Comparison of ENCODE assay signal across 15 cellular contexts in the genomic region with DNA sequence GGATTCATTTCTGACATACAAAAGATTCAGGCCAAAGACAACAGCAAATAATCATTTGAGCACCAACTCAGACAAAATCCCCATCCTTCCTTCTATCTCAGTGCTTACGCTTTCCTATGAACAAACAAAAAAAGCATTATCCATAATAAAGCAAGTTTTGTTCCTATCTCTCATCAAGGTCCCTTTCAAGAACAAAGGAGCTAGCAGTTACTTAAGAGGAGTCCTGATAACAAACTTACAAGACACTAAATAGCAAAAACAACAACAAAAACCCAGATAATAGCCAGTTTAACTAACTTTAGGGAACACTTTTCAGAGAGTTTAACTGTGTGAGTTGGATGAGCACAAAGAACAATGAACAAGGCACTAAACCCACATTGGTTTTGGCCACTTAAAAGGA.
"Had no signal": no experiment of that assay in that cellular context is flagged by ENCODE, and none has a peak within 500 bp of the region (broad histone marks: within the 10 kb centered on the region; RNA-seq: fewer than 3 reads in every experiment).

No MANE protein-coding gene starts in this region.

- DNase-seq: activated CD4-positive, alpha-beta T cell treated with anti-CD3 and anti-CD28 coated beads, Interleukin-2, amount 10 ng/mL, durations not matched to agents 7 days and 5 days; activated CD4-positive, CD25-positive, alpha-beta regulatory T cell; activated CD8-positive, alpha-beta memory T cell treated with anti-CD3 and anti-CD28 coated beads for 24 hours; activated naive CD8-positive, alpha-beta T cell treated with anti-CD3 and anti-CD28 coated beads, Interleukin-2, amount 10 ng/mL, durations not matched to agents 7 days and 5 days; dermis blood vessel endothelial cell; hypothalamus; nephron progenitor cell; sigmoid colon; spleen; SW 1271 had no signal

- H3K9me3 ChIP-seq: ascending aorta, breast epithelium, esophagus muscularis mucosa, sigmoid colon had no signal

- H3K4me1 ChIP-seq: ascending aorta, breast epithelium had no signal

- H3K27ac Mint-ChIP-seq: activated CD4-positive, alpha-beta T cell treated with anti-CD3 and anti-CD28 coated beads, Interleukin-2, amount 10 ng/mL, durations not matched to agents 7 days and 5 days; activated naive CD8-positive, alpha-beta T cell treated with anti-CD3 and anti-CD28 coated beads, Interleukin-2, amount 10 ng/mL, durations not matched to agents 7 days and 5 days; activated T-helper 1 cell treated with anti-CD3 and anti-CD28 coated beads, Interleukin-12 subunit alpha, Interleukin-12 subunit beta, Interleukin-2, Interleukin-4 antibody, amounts not matched to agents 30 ng/mL and 10 ng/mL and 1 ng/mL, durations not matched to agents 14 hours and 24 hours and 36 hours; nephron progenitor cell; stimulated activated naive CD8-positive, alpha-beta T cell treated with anti-CD3 and anti-CD28 coated beads, Interleukin-15, Interleukin-2, amounts not matched to agents 100 ng/mL and 50 ng/mL, for 24 hours had no signal

- H3K9me3 Mint-ChIP-seq: activated CD4-positive, alpha-beta T cell treated with anti-CD3 and anti-CD28 coated beads, Interleukin-2, amount 10 ng/mL, durations not matched to agents 7 days and 5 days; activated T-helper 1 cell treated with anti-CD3 and anti-CD28 coated beads, Interleukin-12 subunit alpha, Interleukin-12 subunit beta, Interleukin-2, Interleukin-4 antibody, amounts not matched to agents 30 ng/mL and 10 ng/mL and 1 ng/mL, durations not matched to agents 14 hours and 24 hours and 36 hours; stimulated activated naive CD8-positive, alpha-beta T cell treated with anti-CD3 and anti-CD28 coated beads, Interleukin-15, Interleukin-2, amounts not matched to agents 100 ng/mL and 50 ng/mL, for 24 hours had no signal

- H3K4me3 Mint-ChIP-seq: activated CD4-positive, alpha-beta T cell treated with anti-CD3 and anti-CD28 coated beads, Interleukin-2, amount 10 ng/mL, durations not matched to agents 7 days and 5 days; activated naive CD8-positive, alpha-beta T cell treated with anti-CD3 and anti-CD28 coated beads, Interleukin-2, amount 10 ng/mL, durations not matched to agents 7 days and 5 days; activated T-helper 1 cell treated with anti-CD3 and anti-CD28 coated beads, Interleukin-12 subunit alpha, Interleukin-12 subunit beta, Interleukin-2, Interleukin-4 antibody, amounts not matched to agents 30 ng/mL and 10 ng/mL and 1 ng/mL, durations not matched to agents 14 hours and 24 hours and 36 hours; nephron progenitor cell; stimulated activated naive CD8-positive, alpha-beta T cell treated with anti-CD3 and anti-CD28 coated beads, Interleukin-15, Interleukin-2, amounts not matched to agents 100 ng/mL and 50 ng/mL, for 24 hours had no signal

- H3K27me3 ChIP-seq: ascending aorta, breast epithelium, esophagus muscularis mucosa, sigmoid colon, spleen had no signal

- H3K36me3 Mint-ChIP-seq: activated naive CD8-positive, alpha-beta T cell treated with anti-CD3 and anti-CD28 coated beads, Interleukin-2, amount 10 ng/mL, durations not matched to agents 7 days and 5 days had no signal

- H3K27ac ChIP-seq: ascending aorta, breast epithelium, esophagus muscularis mucosa, sigmoid colon, spleen had no signal

- H3K4me1 Mint-ChIP-seq: activated CD4-positive, alpha-beta T cell treated with anti-CD3 and anti-CD28 coated beads, Interleukin-2, amount 10 ng/mL, durations not matched to agents 7 days and 5 days; activated naive CD8-positive, alpha-beta T cell treated with anti-CD3 and anti-CD28 coated beads, Interleukin-2, amount 10 ng/mL, durations not matched to agents 7 days and 5 days; nephron progenitor cell had no signal

- H3K4me3 ChIP-seq: ascending aorta, breast epithelium, esophagus muscularis mucosa, sigmoid colon, spleen had no signal

- H3K36me3 ChIP-seq: ascending aorta, breast epithelium, esophagus muscularis mucosa, sigmoid colon, spleen had no signal
